ENCODE assay signal across 8 cellular contexts in genomic region chr13:95535243-95535642, GRCh38. TPM values are rescaled to one million over a fixed set of nuclear protein-coding genes. Genes with fewer than 3 reads are reported as not detected.
DNase-seq lines count a peak whose midpoint lies in the region; ATAC-seq and TF ChIP-seq lines count a peak whose summit lies in the region.

No MANE protein-coding gene starts in this region.

- H3K27me3 ChIP-seq in tibial artery, result peaks cover 0 to 3% of the 10 kb centered on the region in 2 donors

- H3K4me3 ChIP-seq in tibial artery, result no peak overlapping the region

- no peaks in the 10 kb centered on the region for H3K36me3 ChIP-seq in tibial artery

- DNase-seq in GM03348 (ENCODE audit: low spot score), result peak; percentile 38
- peak; percentile 76 for DNase-seq in SHP77 treated with DMSO at 0.1 percent for 48 hours (lab: John Stamatoyannopoulos, UW)
- DNase-seq in left lobe of liver (ENCODE audit: low spot score), result no peak
- DNase-seq in cerebellar cortex (ENCODE audit: low spot score), result no peak
- no peak for DNase-seq in activated gamma-delta T cell (lab: John Stamatoyannopoulos, UW)
- no peak for DNase-seq in tibial artery

- ATAC-seq in HG02623 (IDR thresholded peaks at IDR 0.05; ENCODE audit: unreplicated experiment) (peak; percentile 44), left lobe of liver (peak; percentile 70), GM19455 (IDR thresholded peaks at IDR 0.05; ENCODE audit: unreplicated experiment) (no peak)

- H3K27ac ChIP-seq in tibial artery, result no peak overlapping the region

- no peak for TF ChIP-seq CTCF in tibial artery (IDR thresholded peaks at IDR 0.05)

- H3K9me3 ChIP-seq in tibial artery, result no peaks in the 10 kb centered on the region

- no peaks in the 10 kb centered on the region for H3K4me1 ChIP-seq in tibial artery

- intact Hi-C loops in tibial artery (cut with DNase I; ENCODE audit: low total_unique reads), result no loop called here

RNA-seq across cellular contexts. Expression of gene CLDN10, which starts 17.3 kb away (rescaled TPM):
- 2.6 TPM for total RNA-seq in left lobe of liver

Comparison
In these comparisons a context has a peak if more than half of its experiments do, and no peak if none do; other contexts are left out.
1. DNase-seq: peak in GM03348 (single experiment) and SHP77 treated with DMSO at 0.1 percent for 48 hours (single experiment); none in left lobe of liver (single experiment), cerebellar cortex (single experiment), activated gamma-delta T cell (single experiment) and tibial artery (0 of 2).